ENCODE assay signal across 1 cellular context in the genomic region with DNA sequence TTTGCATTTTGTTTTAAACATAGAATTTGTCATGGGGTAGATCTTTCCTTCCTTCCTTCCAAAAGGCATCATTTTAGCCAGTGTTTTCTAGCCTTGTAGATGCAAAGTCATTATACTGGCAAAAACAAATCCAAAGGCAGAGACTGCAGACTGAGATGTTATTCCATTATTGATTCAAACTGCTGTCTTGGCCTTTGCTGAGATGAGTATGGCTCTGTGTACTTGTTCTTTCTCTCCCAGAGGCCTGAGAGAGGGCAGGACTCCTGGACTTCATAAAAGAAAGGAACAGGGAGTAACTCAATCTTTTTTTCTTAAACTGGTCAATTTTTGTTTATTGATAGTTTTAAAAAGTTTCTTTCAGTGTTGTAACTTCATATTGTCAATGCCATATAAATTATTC.
TF ChIP-seq lines count a peak whose summit lies in the region.

No MANE protein-coding gene starts in this region.

TF ChIP-seq in A549, 52 proteins besides CTCF, POLR2A, EP300 and RAD21:
- TF ChIP-seq GATA3 (IDR thresholded peaks at IDR 0.05; ENCODE audit: borderline replicate concordance) (no peak), NPAS2 (CRISPR knock-in tag; IDR thresholded peaks at IDR 0.05; ENCODE audit: borderline replicate concordance) (no peak), MYC (IDR thresholded peaks at IDR 0.05; ENCODE audit: borderline replicate concordance, low read length) (no peak), ZNF302 (CRISPR knock-in tag; IDR thresholded peaks at IDR 0.05) (no peak), HEYL (CRISPR knock-in tag; IDR thresholded peaks at IDR 0.05) (no peak), KDM1A (IDR thresholded peaks at IDR 0.05; ENCODE audit: low read depth) (no peak), KDM5A (IDR thresholded peaks at IDR 0.05) (no peak), EHF (CRISPR knock-in tag; IDR thresholded peaks at IDR 0.05) (no peak), POLR2AphosphoS2 (conservative IDR thresholded peaks at IDR 0.05; ENCODE audit: low read length) (no peak), JUN (IDR thresholded peaks at IDR 0.05) (no peak), NR3C1 (IDR thresholded peaks at IDR 0.05) (no peak)
- TF ChIP-seq, protein P1, sequence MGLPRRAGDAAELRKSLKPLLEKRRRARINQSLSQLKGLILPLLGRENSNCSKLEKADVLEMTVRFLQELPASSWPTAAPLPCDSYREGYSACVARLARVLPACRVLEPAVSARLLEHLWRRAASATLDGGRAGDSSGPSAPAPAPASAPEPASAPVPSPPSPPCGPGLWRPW (IDR thresholded peaks at IDR 0.05) = no peak
- TF ChIP-seq, protein P2, sequence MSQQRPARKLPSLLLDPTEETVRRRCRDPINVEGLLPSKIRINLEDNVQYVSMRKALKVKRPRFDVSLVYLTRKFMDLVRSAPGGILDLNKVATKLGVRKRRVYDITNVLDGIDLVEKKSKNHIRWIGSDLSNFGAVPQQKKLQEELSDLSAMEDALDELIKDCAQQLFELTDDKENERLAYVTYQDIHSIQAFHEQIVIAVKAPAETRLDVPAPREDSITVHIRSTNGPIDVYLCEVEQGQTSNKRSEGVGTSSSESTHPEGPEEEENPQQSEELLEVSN (IDR thresholded peaks at IDR 0.05; ENCODE audit: borderline replicate concordance, low read depth) = no peak
- TF ChIP-seq, protein P3, sequence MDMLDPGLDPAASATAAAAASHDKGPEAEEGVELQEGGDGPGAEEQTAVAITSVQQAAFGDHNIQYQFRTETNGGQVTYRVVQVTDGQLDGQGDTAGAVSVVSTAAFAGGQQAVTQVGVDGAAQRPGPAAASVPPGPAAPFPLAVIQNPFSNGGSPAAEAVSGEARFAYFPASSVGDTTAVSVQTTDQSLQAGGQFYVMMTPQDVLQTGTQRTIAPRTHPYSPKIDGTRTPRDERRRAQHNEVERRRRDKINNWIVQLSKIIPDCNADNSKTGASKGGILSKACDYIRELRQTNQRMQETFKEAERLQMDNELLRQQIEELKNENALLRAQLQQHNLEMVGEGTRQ (IDR thresholded peaks at IDR 0.05) = no peak
- TF ChIP-seq, protein P4, sequence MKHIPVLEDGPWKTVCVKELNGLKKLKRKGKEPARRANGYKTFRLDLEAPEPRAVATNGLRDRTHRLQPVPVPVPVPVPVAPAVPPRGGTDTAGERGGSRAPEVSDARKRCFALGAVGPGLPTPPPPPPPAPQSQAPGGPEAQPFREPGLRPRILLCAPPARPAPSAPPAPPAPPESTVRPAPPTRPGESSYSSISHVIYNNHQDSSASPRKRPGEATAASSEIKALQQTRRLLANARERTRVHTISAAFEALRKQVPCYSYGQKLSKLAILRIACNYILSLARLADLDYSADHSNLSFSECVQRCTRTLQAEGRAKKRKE (CRISPR knock-in tag; IDR thresholded peaks at IDR 0.05; ENCODE audit: low read depth) = no peak
